ENCODE assay signal across 1 cellular context in genomic region chr2:100800910-100801309, GRCh38.
TF ChIP-seq lines count a peak whose summit lies in the region.

No MANE protein-coding gene starts in this region.

TF ChIP-seq in IMR-90, 13 proteins besides CTCF, POLR2A, EP300 and RAD21:
- TF ChIP-seq USF2 (IDR thresholded peaks at IDR 0.05; ENCODE audit: low read depth, low read length), result peak; percentile 57; the same call in 1 of the 2 replicates
- TF ChIP-seq BHLHE40 (IDR thresholded peaks at IDR 0.05; ENCODE audit: low read depth, low read length), result peak; percentile 52; the same call in 1 of the 2 replicates
- TF ChIP-seq RFX5 (IDR thresholded peaks at IDR 0.05; ENCODE audit: low read depth, low read length), result no peak
- no peak for TF ChIP-seq MAFK (IDR thresholded peaks at IDR 0.05; ENCODE audit: low read depth, low read length)
- no peak for TF ChIP-seq ELK1 (IDR thresholded peaks at IDR 0.05; ENCODE audit: borderline replicate concordance, low read depth, low read length)
- no peak for TF ChIP-seq NFE2L2 (IDR thresholded peaks at IDR 0.05; ENCODE audit: low read depth, low read length)
- TF ChIP-seq MAZ (IDR thresholded peaks at IDR 0.05; ENCODE audit: borderline replicate concordance, low read depth, low read length), result no peak
- TF ChIP-seq CHD1 (IDR thresholded peaks at IDR 0.05; ENCODE audit: low read depth, low read length), result no peak
- TF ChIP-seq FOS (IDR thresholded peaks at IDR 0.05; ENCODE audit: low read depth, low read length), result no peak
- TF ChIP-seq RCOR1 (IDR thresholded peaks at IDR 0.05; ENCODE audit: insufficient replicate concordance, low read length), result no peak
- no peak for TF ChIP-seq SMC3 (IDR thresholded peaks at IDR 0.05; ENCODE audit: low read depth, low read length)
- TF ChIP-seq CEBPB (IDR thresholded peaks at IDR 0.05; ENCODE audit: low read depth, low read length), result no peak
- peak; percentile 67; the same call in 1 of the 2 replicates for TF ChIP-seq MXI1 (IDR thresholded peaks at IDR 0.05; ENCODE audit: borderline replicate concordance, low read depth, low read length)
